In genomic region chr3:102129774-102130608, GRCh38 we compare ENCODE assay signal across 9 cellular contexts.
DNase-seq lines count a peak whose midpoint lies in the region; ATAC-seq and TF ChIP-seq lines count a peak whose summit lies in the region.
"Had no signal": no experiment of that assay in that cellular context is flagged by ENCODE, and none has a peak within 500 bp of the region (broad histone marks: within the 10 kb centered on the region; RNA-seq: fewer than 3 reads in every experiment).

No MANE protein-coding gene starts in this region.

- peaks cover 3% of the 10 kb centered on the region for H3K9me3 Mint-ChIP-seq in activated T-cell treated with anti-CD3 and anti-CD28 coated beads, Interleukin-2, amount 50 U/mL, for 4 hours
- H3K9me3 Mint-ChIP-seq in type B pancreatic cell = no peaks in the 10 kb centered on the region
- peaks cover 4% of the 10 kb centered on the region for H3K9me3 Mint-ChIP-seq in activated CD8-positive, alpha-beta memory T cell treated with anti-CD3 and anti-CD28 coated beads, Interleukin-2, amount 10 ng/mL, durations not matched to agents 7 days and 5 days (ENCODE audit: low read depth)

- peaks cover 39% of the 10 kb centered on the region for H3K4me1 ChIP-seq in adipocyte (ENCODE audit: control insufficient read depth, insufficient read depth, low read length)

- no peak overlapping the region for H3K4me3 Mint-ChIP-seq in activated T-cell treated with anti-CD3 and anti-CD28 coated beads, Interleukin-2, amount 50 U/mL, for 4 hours
- H3K4me3 Mint-ChIP-seq in type B pancreatic cell = no peak overlapping the region
- H3K4me3 Mint-ChIP-seq in activated CD8-positive, alpha-beta memory T cell treated with anti-CD3 and anti-CD28 coated beads, Interleukin-2, amount 10 ng/mL, durations not matched to agents 7 days and 5 days = no peak overlapping the region
- H3K4me3 Mint-ChIP-seq: IgD-negative memory B cell had no signal

- no peaks in the 10 kb centered on the region for H3K27me3 ChIP-seq in adipocyte (replicated peaks; ENCODE audit: control insufficient read depth, insufficient read depth, low read length)
- no peaks in the 10 kb centered on the region for H3K27me3 ChIP-seq in kidney epithelial cell (ENCODE audit: control insufficient read depth, insufficient read depth, low read length)

- no peaks in the 10 kb centered on the region for H3K36me3 Mint-ChIP-seq in activated T-cell treated with anti-CD3 and anti-CD28 coated beads, Interleukin-2, amount 50 U/mL, for 4 hours (ENCODE audit: insufficient read depth)
- no peaks in the 10 kb centered on the region for H3K36me3 Mint-ChIP-seq in type B pancreatic cell
- H3K36me3 Mint-ChIP-seq in activated CD8-positive, alpha-beta memory T cell treated with anti-CD3 and anti-CD28 coated beads, Interleukin-2, amount 10 ng/mL, durations not matched to agents 7 days and 5 days = no peaks in the 10 kb centered on the region

- H3K27me3 Mint-ChIP-seq in activated T-cell treated with anti-CD3 and anti-CD28 coated beads, Interleukin-2, amount 50 U/mL, for 4 hours (ENCODE audit: low read depth) = no peaks in the 10 kb centered on the region
- no peaks in the 10 kb centered on the region for H3K27me3 Mint-ChIP-seq in type B pancreatic cell
- peaks cover 9% of the 10 kb centered on the region for H3K27me3 Mint-ChIP-seq in activated CD8-positive, alpha-beta memory T cell treated with anti-CD3 and anti-CD28 coated beads, Interleukin-2, amount 10 ng/mL, durations not matched to agents 7 days and 5 days
- H3K27me3 Mint-ChIP-seq: IgD-negative memory B cell had no signal

- H3K4me1 Mint-ChIP-seq in activated T-cell treated with anti-CD3 and anti-CD28 coated beads, Interleukin-2, amount 50 U/mL, for 4 hours (ENCODE audit: low read depth) = peaks cover 12% of the 10 kb centered on the region
- peaks cover 5% of the 10 kb centered on the region for H3K4me1 Mint-ChIP-seq in type B pancreatic cell (ENCODE audit: unreplicated experiment)
- peaks cover 7% of the 10 kb centered on the region for H3K4me1 Mint-ChIP-seq in activated CD8-positive, alpha-beta memory T cell treated with anti-CD3 and anti-CD28 coated beads, Interleukin-2, amount 10 ng/mL, durations not matched to agents 7 days and 5 days

- H3K27ac Mint-ChIP-seq in type B pancreatic cell = peak overlapping the region; percentile 25
- no peak overlapping the region for H3K27ac Mint-ChIP-seq in activated CD8-positive, alpha-beta memory T cell treated with anti-CD3 and anti-CD28 coated beads, Interleukin-2, amount 10 ng/mL, durations not matched to agents 7 days and 5 days
- H3K27ac Mint-ChIP-seq: IgD-negative memory B cell had no signal

- ATAC-seq in activated T-cell treated with anti-CD3 and anti-CD28 coated beads, Interleukin-2, amount 50 U/mL, for 4 hours = peak; percentile 69 to 85
- no peak for ATAC-seq in activated CD8-positive, alpha-beta memory T cell treated with anti-CD3 and anti-CD28 coated beads, Interleukin-2, amount 10 ng/mL, durations not matched to agents 7 days and 5 days

- TF ChIP-seq CTCF in kidney epithelial cell (IDR thresholded peaks at IDR 0.05; ENCODE audit: insufficient read depth, low read length, poor library complexity, severe bottlenecking) = no peak
- TF ChIP-seq CTCF in type B pancreatic cell (conservative IDR thresholded peaks at IDR 0.05) = no peak

- CTCF ChIA-PET in activated CD8-positive, alpha-beta memory T cell treated with anti-CD3 and anti-CD28 coated beads, Interleukin-2, amount 10 ng/mL, durations not matched to agents 7 days and 5 days (lab: Charles Lee) = interaction anchor here (1.1 to 1.3 kb wide), 2 partner anchors 10 to 13 kb away, joined by 3 read pairs; no protein-coding TSS in a partner anchor

- no peaks in the 10 kb centered on the region for H3K36me3 ChIP-seq in adipocyte (ENCODE audit: control insufficient read depth, insufficient read depth, low read length, severe bottlenecking)
- no peaks in the 10 kb centered on the region for H3K36me3 ChIP-seq in kidney epithelial cell (ENCODE audit: control insufficient read depth, insufficient read depth, low read length)

- no peaks in the 10 kb centered on the region for H3K9me3 ChIP-seq in adipocyte (ENCODE audit: control insufficient read depth, low read length)

- H3K4me3 ChIP-seq in adipocyte (ENCODE audit: low read length) (peak overlapping the region; percentile 12), kidney epithelial cell (ENCODE audit: low read depth, low read length) (no peak overlapping the region)

- DNase-seq in activated T-cell treated with anti-CD3 and anti-CD28 coated beads, Interleukin-2, amount 50 U/mL, for 4 hours = no peak
- DNase-seq in activated T-cell treated with anti-CD3 and anti-CD28 coated beads, Interleukin-2, amount 50 U/mL, for 1 hour = no peak
- DNase-seq in adipocyte (ENCODE audit: low read depth) (peak; percentile 58), kidney epithelial cell (ENCODE audit: low read depth) (peak; percentile 68), type B pancreatic cell (ENCODE audit: extremely low spot score, unreplicated experiment) (no peak), medulla oblongata (ENCODE audit: extremely low spot score) (no peak)
- no peak for DNase-seq in activated CD4-positive, alpha-beta T cell treated with anti-CD3 and anti-CD28 coated beads for 48 hours
- no peak for DNase-seq in activated CD8-positive, alpha-beta memory T cell treated with anti-CD3 and anti-CD28 coated beads, Interleukin-2, amount 10 ng/mL, durations not matched to agents 7 days and 5 days

- H3K9ac ChIP-seq in adipocyte (ENCODE audit: low read length) = peak overlapping the region; percentile 70

Comparison
In these comparisons a context has a peak if more than half of its experiments do, and no peak if none do; other contexts are left out.
1. DNase-seq: peak in adipocyte (single experiment) and kidney epithelial cell (single experiment); none in activated T-cell treated with anti-CD3 and anti-CD28 coated beads, Interleukin-2, amount 50 U/mL, for 4 hours (single experiment), activated T-cell treated with anti-CD3 and anti-CD28 coated beads, Interleukin-2, amount 50 U/mL, for 1 hour (single experiment), type B pancreatic cell (single experiment), medulla oblongata (single experiment), activated CD4-positive, alpha-beta T cell treated with anti-CD3 and anti-CD28 coated beads for 48 hours (single experiment) and activated CD8-positive, alpha-beta memory T cell treated with anti-CD3 and anti-CD28 coated beads, Interleukin-2, amount 10 ng/mL, durations not matched to agents 7 days and 5 days (single experiment).